Comparison of ENCODE assay signal across 34 cellular contexts in the genomic region with DNA sequence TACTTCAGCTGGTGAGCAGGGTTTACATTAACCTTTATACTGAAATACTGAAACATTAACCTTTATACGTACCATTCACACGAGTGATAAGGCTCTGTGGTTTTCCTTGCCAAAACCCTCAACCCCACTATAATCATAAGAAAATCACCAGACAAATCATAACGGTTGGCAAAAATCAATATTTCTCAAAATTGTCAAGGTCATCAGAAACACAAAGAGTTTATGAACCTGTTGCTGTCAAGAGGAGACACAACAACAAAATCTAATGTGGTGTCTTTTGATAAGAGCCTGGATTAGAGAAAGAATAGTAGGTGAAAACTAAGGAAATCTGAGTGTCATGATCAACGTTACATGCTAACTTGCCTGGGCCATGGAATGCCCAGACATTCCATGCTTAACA.
"Had no signal": no experiment of that assay in that cellular context is flagged by ENCODE, and none has a peak within 500 bp of the region (broad histone marks: within the 10 kb centered on the region; RNA-seq: fewer than 3 reads in every experiment).

No MANE protein-coding gene starts in this region.

- H3K9me3 ChIP-seq: adrenal gland, ascending aorta, body of pancreas had no signal

- H3K36me3 ChIP-seq: adrenal gland, ascending aorta, brain microvascular endothelial cell, cardiac muscle cell had no signal

- FAIRE-seq: astrocyte, bronchial epithelial cell had no signal

- H3K4me1 ChIP-seq: adrenal gland, ascending aorta, body of pancreas had no signal

- DNase-seq: activated effector memory CD4-positive, alpha-beta T cell treated with anti-CD3 and anti-CD28 coated beads, Interleukin-2, amount 50 U/mL, for 16 hours; activated effector memory CD4-positive, alpha-beta T cell treated with Interleukin-2 at 50 U/mL for 16 hours; activated gamma-delta T cell; activated gamma-delta T cell treated with Interleukin-2 at 50 U/mL for 16 hours; activated naive CD4-positive, alpha-beta T cell; activated naive CD4-positive, alpha-beta T cell treated with anti-CD3 and anti-CD28 coated beads for 36 hours; activated naive CD4-positive, alpha-beta T cell treated with anti-CD3 and anti-CD28 coated beads, Interleukin-2, amount 10 ng/mL, durations not matched to agents 7 days and 5 days; activated naive CD4-positive, alpha-beta T cell treated with anti-CD3 and anti-CD28 coated beads, Interleukin-2, amount 50 U/mL, for 16 hours; activated naive CD4-positive, alpha-beta T cell treated with Interleukin-2 at 50 U/mL for 16 hours; activated naive CD8-positive, alpha-beta T cell treated with anti-CD3 and anti-CD28 coated beads for 36 hours; activated naive CD8-positive, alpha-beta T cell treated with anti-CD3 and anti-CD28 coated beads, Interleukin-2, amount 10 ng/mL, durations not matched to agents 7 days and 5 days; activated naive CD8-positive, alpha-beta T cell treated with anti-CD3 and anti-CD28 coated beads, Interleukin-2, amount 50 U/mL, for 24 hours; activated T-cell treated with anti-CD3 and anti-CD28 coated beads for 4 hours; activated T-cell treated with anti-CD3 and anti-CD28 coated beads, Interleukin-2, amount 50 U/mL, for 1 hour; activated T-cell treated with anti-CD3 and anti-CD28 coated beads, Interleukin-2, amount 50 U/mL, for 24 hours; activated T-cell treated with anti-CD3 and anti-CD28 coated beads, Interleukin-2, amount 50 U/mL, for 4 hours; activated T-cell treated with anti-CD3 and anti-CD28 coated beads, Interleukin-2, amount 50 U/mL, for 48 hours; activated T-cell treated with anti-CD3 and anti-CD28 coated beads, Interleukin-2, amount 50 U/mL, for 72 hours; adrenal gland; amniotic stem cell; amygdala; anterior cingulate cortex; aorta; body of pancreas; brain microvascular endothelial cell; caudate nucleus; central memory CD4-positive, alpha-beta T cell; cerebellar nuclear complex had no signal

- H3K4me3 ChIP-seq: adrenal gland, ascending aorta, body of pancreas, cardiac muscle cell had no signal

- H3K27ac ChIP-seq: adrenal gland, ascending aorta, body of pancreas, brain microvascular endothelial cell, cardiac muscle cell had no signal

- ATAC-seq: activated naive CD4-positive, alpha-beta T cell treated with anti-CD3 and anti-CD28 coated beads, Interleukin-2, amount 50 U/mL, for 72 hours; activated naive CD8-positive, alpha-beta T cell treated with anti-CD3 and anti-CD28 coated beads, Interleukin-2, amount 50 U/mL, for 24 hours; activated T-cell treated with anti-CD3 and anti-CD28 coated beads, Interleukin-2, amount 50 U/mL, for 4 hours; activated T-cell treated with anti-CD3 and anti-CD28 coated beads, Interleukin-2, amount 50 U/mL, for 72 hours; activated T-helper 17 cell treated with anti-CD3 and anti-CD28 coated beads, Interleukin-2, amount 50 U/mL, for 72 hours; body of pancreas had no signal

- H3K27me3 ChIP-seq: adrenal gland, ascending aorta, body of pancreas, brain microvascular endothelial cell, cardiac muscle cell had no signal
